In genomic region chr22:30325065-30325720, GRCh38 we compare ENCODE assay signal across 9 cellular contexts. TPM values are rescaled to one million over a fixed set of nuclear protein-coding genes. Genes with fewer than 3 reads are reported as not detected.
A peak's percentile ranks its signal among the peaks of the same experiment; 100 is the strongest.
DNase-seq lines count a peak whose midpoint lies in the region; ATAC-seq and TF ChIP-seq lines count a peak whose summit lies in the region.
"Had no signal": no experiment of that assay in that cellular context is flagged by ENCODE, and none has a peak within 500 bp of the region (broad histone marks: within the 10 kb centered on the region; RNA-seq: fewer than 3 reads in every experiment).

No MANE protein-coding gene starts in this region.

- no peaks in the 10 kb centered on the region for H3K27me3 ChIP-seq in BJ (ENCODE audit: control insufficient read depth, insufficient read depth, low read length)
- H3K27me3 ChIP-seq in liver (ENCODE audit: control insufficient read depth in 4 of 4, insufficient read depth in 4 of 4, low read length in 3 of 4), result no peaks in the 10 kb centered on the region
- H3K27me3 ChIP-seq in transverse colon, result no peaks in the 10 kb centered on the region

- H3K27ac Mint-ChIP-seq in MCF 10A (ENCODE audit: low read depth, unreplicated experiment), result peak overlapping the region; percentile 78

- H3K9me3 Mint-ChIP-seq in MCF 10A (ENCODE audit: unreplicated experiment), result no peaks in the 10 kb centered on the region

- H3K27ac ChIP-seq in liver (ENCODE audit: low read depth in 1 of 2, low read length in 2 of 2), result peak overlapping the region; percentile 3 to 28
- H3K27ac ChIP-seq in transverse colon, result peak overlapping the region; percentile 86 to 96 (median 90)

- POLR2A ChIA-PET in BJ (lab: Charles Lee) (no interaction called here), MCF 10A (lab: Yijun Ruan, JAX) (interaction anchor here (0.6 to 7.5 kb wide), 8 partner anchors 12 to 72 kb away, joined by 3 to 109 read pairs (median 4); partner anchors contain the start of genes CASTOR1, CCDC157 and SF3A1)

- peaks cover 23% of the 10 kb centered on the region for H3K4me1 Mint-ChIP-seq in MCF 10A (ENCODE audit: insufficient read depth, unreplicated experiment)

- no TSS peak for BruUV-seq in MCF 10A (replicated peaks; lab: Mats Ljungman, UMichigan)

- peaks cover 4 to 46% (median 33%) of the 10 kb centered on the region in 4 donors for H3K4me1 ChIP-seq in liver (ENCODE audit: control insufficient read depth in 4 of 4, insufficient read depth in 4 of 4, low read length in 3 of 4)
- H3K4me1 ChIP-seq in transverse colon, result peaks cover 20 to 62% (median 39%) of the 10 kb centered on the region in 4 donors

- peak; percentile 34 for TF ChIP-seq POLR2A in transverse colon (IDR thresholded peaks at IDR 0.05)

- peaks cover 3% of the 10 kb centered on the region for H3K36me3 Mint-ChIP-seq in MCF 10A (ENCODE audit: insufficient read depth, unreplicated experiment)

- no peak for TF ChIP-seq EP300 in transverse colon (IDR thresholded peaks at IDR 0.05; ENCODE audit: low read depth)

- TF ChIP-seq CTCF in BJ (IDR thresholded peaks at IDR 0.05; ENCODE audit: insufficient read depth, low read depth, low read length), result no peak
- TF ChIP-seq CTCF in MCF 10A (IDR thresholded peaks at IDR 0.05; ENCODE audit: unreplicated experiment), result no peak
- no peak for TF ChIP-seq CTCF in liver (IDR thresholded peaks at IDR 0.05; ENCODE audit: low read depth, low read length, missing input control)
- TF ChIP-seq CTCF in transverse colon (IDR thresholded peaks at IDR 0.05), result no peak

- peak overlapping the region; percentile 83 for H3K4me3 ChIP-seq in BJ (ENCODE audit: low read depth, low read length)
- H3K4me3 ChIP-seq in Jurkat, Clone E6-1 (ENCODE audit: low read length), result peak overlapping the region; percentile 75
- H3K4me3 ChIP-seq in liver (ENCODE audit: low read depth in 1 of 3, low read length in 3 of 3), result peak overlapping the region in 2 of 3 donors; percentile 80 to 91
- H3K4me3 ChIP-seq in transverse colon, result peak overlapping the region; percentile 47 to 98 (median 83)

- no peaks in the 10 kb centered on the region for H3K27me3 Mint-ChIP-seq in MCF 10A (ENCODE audit: insufficient read depth, unreplicated experiment)

- no peak for ATAC-seq in HG03139 (IDR thresholded peaks at IDR 0.05; ENCODE audit: unreplicated experiment)

- no peak for TF ChIP-seq RAD21 in liver (IDR thresholded peaks at IDR 0.05)

- no peak for DNase-seq in BJ (ENCODE audit: low read depth)
- DNase-seq in Jurkat, Clone E6-1 (ENCODE audit: low read depth, low spot score), result no peak
- DNase-seq in MCF 10A (ENCODE audit: unreplicated experiment), result peak; percentile 86
- peak; percentile 73 for DNase-seq in transverse colon
- DNase-seq in stimulated activated CD4-positive, alpha-beta T cell treated with anti-CD3 and anti-CD28 coated beads, Interleukin-1b, Interleukin-23, amount 100 ng/mL, for 48 hours, result no peak
- DNase-seq in midbrain (lab: John Stamatoyannopoulos, UW), result no peak

- CTCF ChIA-PET in BJ (lab: Yijun Ruan, JAX), result interaction anchor here (0.6 to 8.3 kb wide), 7 partner anchors 38 to 101 kb away, joined by 3 to 50 read pairs (median 4); partner anchors contain the start of genes CASTOR1 and RNF215
- CTCF ChIA-PET in MCF 10A (lab: Yijun Ruan, JAX), result interaction anchor here (0.6 to 4.0 kb wide), 5 partner anchors 19 to 221 kb away, joined by 4 to 43 read pairs (median 4); partner anchors contain the start of gene CASTOR1

- H3K9me3 ChIP-seq in liver (ENCODE audit: control insufficient read depth in 4 of 4, low read length in 3 of 4) (no peaks in the 10 kb centered on the region), transverse colon (no peaks in the 10 kb centered on the region)

- H3K4me3 Mint-ChIP-seq in MCF 10A (ENCODE audit: unreplicated experiment), result peak overlapping the region; percentile 71

- 67% methylated on average over 5 of the region's 5 CpGs for WGBS in liver
- 34 to 37% methylated on average over 2 to 5 of the region's 5 CpGs for WGBS in transverse colon (ENCODE audit: low coverage in 1 of 2), 2 donors

- H3K36me3 ChIP-seq in BJ (ENCODE audit: control insufficient read depth, insufficient read depth, low read length), result no peaks in the 10 kb centered on the region; the same call in none of the 2 replicates
- H3K36me3 ChIP-seq in liver (ENCODE audit: control insufficient read depth in 4 of 4, insufficient read depth in 3 of 4, low read depth in 1 of 4, low read length in 3 of 4), result no peaks in the 10 kb centered on the region
- no peaks in the 10 kb centered on the region for H3K36me3 ChIP-seq in transverse colon

- intact Hi-C loops in MCF 10A (cut with micrococcal nuclease) (no loop called here), transverse colon (cut with DNase I; ENCODE audit: low total_unique reads) (no loop called here)

- in situ Hi-C loops in transverse colon (cut with MboI; ENCODE audit: low pct_ligation_motif_present in 1 of 4, low pct_unique_long_range_greater_than_20kb in 1 of 4, low sequenced_read_pairs in 3 of 4), result no loop called here

- H3K9ac ChIP-seq in liver (ENCODE audit: low read depth in 1 of 2, low read length in 2 of 2), result no peak overlapping the region

TF ChIP-seq in liver, 16 proteins besides CTCF, POLR2A, EP300 and RAD21:
- no peak for TF ChIP-seq RXRA (IDR thresholded peaks at IDR 0.05)
- TF ChIP-seq FOXA1 (IDR thresholded peaks at IDR 0.05), result no peak
- no peak for TF ChIP-seq MAX (IDR thresholded peaks at IDR 0.05)
- no peak for TF ChIP-seq ATF3 (IDR thresholded peaks at IDR 0.05)
- no peak for TF ChIP-seq REST (IDR thresholded peaks at IDR 0.05)
- TF ChIP-seq HNF4A (conservative IDR thresholded peaks at IDR 0.05), result no peak
- no peak for TF ChIP-seq EGR1 (IDR thresholded peaks at IDR 0.05; ENCODE audit: low read depth in 2 of 2)
- TF ChIP-seq NR2F2 (IDR thresholded peaks at IDR 0.05), result no peak
TF ChIP-seq in liver: peak in this region for 0.

RNA-seq across cellular contexts. Expression of gene TBC1D10A, which starts 1.5 kb away (rescaled TPM):
- polyA plus RNA-seq in BJ (2011; rRNA removed) (13.6 and 22.1 TPM in 2 replicates), liver (1 to 10 TPM; 8.2 to 9.2 TPM)
- polyA minus RNA-seq in BJ (2011; rRNA and poly(A)+ RNA removed), result 11.4 and 21.6 TPM in 2 replicates
- 24.0 TPM for polyA plus RNA-seq in Jurkat, Clone E6-1 (2012; ENCODE audit: insufficient read depth, insufficient read length)
- total RNA-seq in MCF 10A (2022) (11.1 and 13.1 TPM in 2 replicates), liver (1 to 10 TPM; 3.6 to 8.2 TPM), transverse colon (10 to 100 TPM; 27.9 to 72.2 (median 45.7) TPM)

RNA-seq across cellular contexts. Expression of gene SF3A1, which starts 31.5 kb away (rescaled TPM):
- 43.2 and 66.8 TPM in 2 replicates for polyA plus RNA-seq in BJ (2011; rRNA removed)
- polyA minus RNA-seq in BJ (2011; rRNA and poly(A)+ RNA removed), result 80.0 and 131 TPM in 2 replicates
- 198 TPM for polyA plus RNA-seq in Jurkat, Clone E6-1 (2012; ENCODE audit: insufficient read depth, insufficient read length)
- 167 and 193 TPM in 2 replicates for total RNA-seq in MCF 10A (2022)
- 10 to 100 TPM; 19.6 to 41.6 TPM for total RNA-seq in liver
- polyA plus RNA-seq in liver, result 10 to 100 TPM; 22.7 to 25.0 TPM
- total RNA-seq in transverse colon, result 100 to 1,000 TPM in 2 of 4 donors, 10 to 100 TPM in 2; 73.2 to 664 (median 99.3) TPM

RNA-seq across cellular contexts. Expression of gene CCDC157, which starts 31.6 kb away (rescaled TPM):
- 1.3 and 1.6 TPM in 2 replicates for polyA plus RNA-seq in BJ (2011; rRNA removed)
- 0.93 and 1.7 TPM in 2 replicates for polyA minus RNA-seq in BJ (2011; rRNA and poly(A)+ RNA removed)
- polyA plus RNA-seq in Jurkat, Clone E6-1 (2012; ENCODE audit: insufficient read depth, insufficient read length), result 2.6 TPM
- total RNA-seq in MCF 10A (2022), result 1.1 and 1.7 TPM in 2 replicates
- total RNA-seq in liver, result 1 to 10 TPM; 1.3 to 1.4 TPM
- under 1 TPM; 0.53 to 0.69 TPM for polyA plus RNA-seq in liver
- 1 to 10 TPM; 1.4 to 5.2 (median 3.3) TPM for total RNA-seq in transverse colon

RNA-seq across cellular contexts. Expression of gene CASTOR1, which starts 35.9 kb away (rescaled TPM):
- polyA plus RNA-seq in BJ (2011; rRNA removed) (7.7 and 16.4 TPM in 2 replicates), liver (1 to 10 TPM; 2.2 to 5.4 TPM)
- polyA minus RNA-seq in BJ (2011; rRNA and poly(A)+ RNA removed), result 2.7 and 3.1 TPM in 2 replicates
- polyA plus RNA-seq in Jurkat, Clone E6-1 (2012; ENCODE audit: insufficient read depth, insufficient read length), result 12.7 TPM
- total RNA-seq in MCF 10A (2022) (1.2 and 4.8 TPM in 2 replicates), liver (1 to 10 TPM; 1.8 to 2.5 TPM), transverse colon (1 to 10 TPM in 2 of 4 donors, not detected in 2; 5.6 to 6.8 TPM)

RNA-seq across cellular contexts. Expression of gene OSM, which starts 58.5 kb away (rescaled TPM):
- polyA plus RNA-seq in BJ (2011; rRNA removed), result not detected in 2 replicates
- not detected in 2 replicates for polyA minus RNA-seq in BJ (2011; rRNA and poly(A)+ RNA removed)
- not detected for polyA plus RNA-seq in Jurkat, Clone E6-1 (2012; ENCODE audit: insufficient read depth, insufficient read length)
- total RNA-seq in MCF 10A (2022), result not detected in 2 replicates
- under 1 TPM; 0.25 to 0.84 TPM for total RNA-seq in liver
- polyA plus RNA-seq in liver, result under 1 TPM in 1 of 2 donors, not detected in 1; 0.09 TPM
- total RNA-seq in transverse colon, result not detected
- total RNA-seq: pulmonary artery endothelial cell had no signal

Comparison
In these comparisons a context has a peak if more than half of its experiments do, and no peak if none do; other contexts are left out.
1. DNase-seq: peak in MCF 10A (single experiment) and transverse colon (single experiment); none in BJ (single experiment), Jurkat, Clone E6-1 (single experiment), stimulated activated CD4-positive, alpha-beta T cell treated with anti-CD3 and anti-CD28 coated beads, Interleukin-1b, Interleukin-23, amount 100 ng/mL, for 48 hours (single experiment) and midbrain (single experiment).
2. Peak in every context shown above with its lines, with median percentiles within 50 percentile points of each other: H3K4me3 ChIP-seq.